ENCODE assay signal across 28 cellular contexts in genomic region chr1:174584071-174584470, GRCh38.
"Had no signal": no experiment of that assay in that cellular context is flagged by ENCODE, and none has a peak within 500 bp of the region (broad histone marks: within the 10 kb centered on the region; RNA-seq: fewer than 3 reads in every experiment).

No MANE protein-coding gene starts in this region.

- H3K4me1 ChIP-seq: ascending aorta, foreskin keratinocyte, gastrocnemius medialis, heart left ventricle had no signal

- H3K36me3 ChIP-seq: gastrocnemius medialis, heart left ventricle had no signal

- H3K27me3 ChIP-seq: ascending aorta, foreskin keratinocyte, gastrocnemius medialis, heart left ventricle had no signal

- H3K4me3 ChIP-seq: ascending aorta, gastrocnemius medialis, heart left ventricle had no signal

- H3K27ac ChIP-seq: ascending aorta, epithelial cell of prostate, foreskin keratinocyte, gastrocnemius medialis, heart left ventricle had no signal

- DNase-seq: activated CD4-positive, alpha-beta memory T cell treated with anti-CD3 and anti-CD28 coated beads for 36 hours; activated CD4-positive, alpha-beta T cell treated with anti-CD3 and anti-CD28 coated beads for 36 hours; activated CD4-positive, alpha-beta T cell treated with anti-CD3 and anti-CD28 coated beads, Interleukin-2, amount 10 ng/mL, durations not matched to agents 24 days and 14 days; activated CD4-positive, CD25-positive, alpha-beta regulatory T cell; activated CD4-positive, CD25-positive, alpha-beta regulatory T cell treated with anti-CD3 and anti-CD28 coated beads, Interleukin-2, amount 50 U/mL, for 72 hours; activated CD8-positive, alpha-beta memory T cell treated with anti-CD3 and anti-CD28 coated beads, Interleukin-2, amount 10 ng/mL, durations not matched to agents 7 days and 5 days; activated CD8-positive, alpha-beta memory T cell treated with anti-CD3 and anti-CD28 coated beads, Interleukin-2, amount 50 U/mL, for 4 hours; activated CD8-positive, alpha-beta T cell treated with anti-CD3 and anti-CD28 coated beads, Interleukin-2, amount 10 ng/mL, durations not matched to agents 7 days and 5 days; activated effector memory CD4-positive, alpha-beta T cell treated with anti-CD3 and anti-CD28 coated beads, Interleukin-2, amount 50 U/mL, for 16 hours; activated naive CD4-positive, alpha-beta T cell treated with anti-CD3 and anti-CD28 coated beads for 36 hours; activated naive CD8-positive, alpha-beta T cell treated with anti-CD3 and anti-CD28 coated beads for 36 hours; activated naive CD8-positive, alpha-beta T cell treated with anti-CD3 and anti-CD28 coated beads, Interleukin-2, amount 50 U/mL, for 24 hours; activated T-cell treated with anti-CD3 and anti-CD28 coated beads, Interleukin-2, amount 50 U/mL, for 1 hour; activated T-cell treated with anti-CD3 and anti-CD28 coated beads, Interleukin-2, amount 50 U/mL, for 48 hours; caudate nucleus; cortex of kidney; dermis blood vessel endothelial cell; effector CD4-positive, alpha-beta T cell; effector memory CD8-positive, alpha-beta T cell; gastrocnemius medialis; glutamatergic neuron; heart left ventricle; T-helper 1 cell; T-helper 17 cell; T1000 had no signal

- ATAC-seq: activated CD4-positive, alpha-beta T cell treated with anti-CD3 and anti-CD28 coated beads for 36 hours; activated CD8-positive, alpha-beta memory T cell treated with anti-CD3 and anti-CD28 coated beads, Interleukin-2, amount 10 ng/mL, durations not matched to agents 7 days and 5 days; activated CD8-positive, alpha-beta T cell treated with anti-CD3 and anti-CD28 coated beads, Interleukin-2, amount 10 ng/mL, durations not matched to agents 7 days and 5 days; activated naive CD8-positive, alpha-beta T cell treated with anti-CD3 and anti-CD28 coated beads, Interleukin-2, amount 50 U/mL, for 24 hours; effector memory CD8-positive, alpha-beta T cell; gastrocnemius medialis; heart left ventricle; T-helper 17 cell had no signal
